ENCODE assay signal across 33 cellular contexts in genomic region chr10:46057038-46057437, GRCh38. TPM values are rescaled to one million over a fixed set of nuclear protein-coding genes. Genes with fewer than 3 reads are reported as not detected.
"Had no signal": no experiment of that assay in that cellular context is flagged by ENCODE, and none has a peak within 500 bp of the region (broad histone marks: within the 10 kb centered on the region; RNA-seq: fewer than 3 reads in every experiment).

No MANE protein-coding gene starts in this region.

- DNase-seq: stimulated activated CD4-positive, alpha-beta T cell treated with anti-CD3 and anti-CD28 coated beads, Interleukin-2, amount 100 ng/mL, for 48 hours; stimulated activated CD4-positive, alpha-beta T cell treated with anti-CD3 and anti-CD28 coated beads, Interleukin-4, amount 100 ng/mL, for 1 hour; stimulated activated CD4-positive, alpha-beta T cell treated with anti-CD3 and anti-CD28 coated beads, Interleukin-4, amount 100 ng/mL, for 24 hours; stimulated activated CD4-positive, alpha-beta T cell treated with anti-CD3 and anti-CD28 coated beads, Interleukin-4, amount 100 ng/mL, for 4 hours; stimulated activated CD8-positive, alpha-beta memory T cell treated with anti-CD3 and anti-CD28 coated beads, Interleukin-4, amount 100 ng/mL, for 48 hours; stimulated activated naive B cell treated with anti-CD40 and anti-IgM and Interleukin-4, amounts not matched to agents 10 μg/mL and 1 μg/mL and 100 μg/mL, for 72 hours; stimulated activated naive CD4-positive, alpha-beta T cell; stimulated activated naive CD4-positive, alpha-beta T cell treated with Interleukin-2 at 50 U/mL for 16 hours; stimulated activated naive CD8-positive, alpha-beta T cell treated with anti-CD3 and anti-CD28 coated beads, Interleukin-15, amount 100 ng/mL, for 72 hours; stimulated activated naive CD8-positive, alpha-beta T cell treated with anti-CD3 and anti-CD28 coated beads, Interleukin-15, Interleukin-2, amounts not matched to agents 100 U/mL and 50 U/mL, for 24 hours; stomach; substantia nigra; testis; thyroid gland; tibial artery; transverse colon; trophoblast cell; upper lobe of left lung; upper lobe of right lung; uterus had no signal

- H3K27me3 Mint-ChIP-seq: stimulated activated naive CD8-positive, alpha-beta T cell treated with anti-CD3 and anti-CD28 coated beads, Interleukin-15, amount 100 ng/mL, for 72 hours; stimulated activated naive CD8-positive, alpha-beta T cell treated with anti-CD3 and anti-CD28 coated beads, Interleukin-15, Interleukin-2, amounts not matched to agents 100 ng/mL and 50 ng/mL, for 24 hours; type B pancreatic cell had no signal

- H3K36me3 ChIP-seq: stomach, suprapubic skin, thoracic aorta, thyroid gland, tibial artery, tibial nerve, transverse colon, upper lobe of left lung, upper lobe of right lung, uterus, vagina had no signal

- H3K27ac Mint-ChIP-seq: stimulated activated effector memory CD8-positive, alpha-beta T cell treated with anti-CD3 and anti-CD28 coated beads, Interleukin-12 subunit alpha, Interleukin-12 subunit beta, amount 100 ng/mL, for 72 hours; stimulated activated memory B cell treated with anti-CD40 and anti-IgM and Interleukin-4, amounts not matched to agents 10 μg/mL and 1 μg/mL and 100 μg/mL, for 72 hours; stimulated activated naive B cell treated with anti-CD40 and anti-IgM and Interleukin-4, amounts not matched to agents 10 μg/mL and 1 μg/mL and 100 μg/mL, for 72 hours; stimulated activated naive CD8-positive, alpha-beta T cell treated with anti-CD3 and anti-CD28 coated beads, Interleukin-15, amount 100 ng/mL, for 72 hours; stimulated activated naive CD8-positive, alpha-beta T cell treated with anti-CD3 and anti-CD28 coated beads, Interleukin-15, Interleukin-2, amounts not matched to agents 100 ng/mL and 50 ng/mL, for 24 hours; type B pancreatic cell had no signal

- H3K4me1 ChIP-seq: testis, thyroid gland, tibial artery, tibial nerve, transverse colon, upper lobe of left lung, upper lobe of right lung, uterus, vagina had no signal

- H3K4me3 Mint-ChIP-seq: stimulated activated effector memory CD8-positive, alpha-beta T cell treated with anti-CD3 and anti-CD28 coated beads, Interleukin-12 subunit alpha, Interleukin-12 subunit beta, amount 100 ng/mL, for 72 hours; stimulated activated memory B cell treated with anti-CD40 and anti-IgM and Interleukin-4, amounts not matched to agents 10 μg/mL and 1 μg/mL and 100 μg/mL, for 72 hours; stimulated activated naive B cell treated with anti-CD40 and anti-IgM and Interleukin-4, amounts not matched to agents 10 μg/mL and 1 μg/mL and 100 μg/mL, for 72 hours; stimulated activated naive CD8-positive, alpha-beta T cell treated with anti-CD3 and anti-CD28 coated beads, Interleukin-15, amount 100 ng/mL, for 72 hours; stimulated activated naive CD8-positive, alpha-beta T cell treated with anti-CD3 and anti-CD28 coated beads, Interleukin-15, Interleukin-2, amounts not matched to agents 100 ng/mL and 50 ng/mL, for 24 hours; type B pancreatic cell had no signal

- H3K4me1 Mint-ChIP-seq: stimulated activated memory B cell treated with anti-CD40 and anti-IgM and Interleukin-4, amounts not matched to agents 10 μg/mL and 1 μg/mL and 100 μg/mL, for 72 hours; stimulated activated naive B cell treated with anti-CD40 and anti-IgM and Interleukin-4, amounts not matched to agents 10 μg/mL and 1 μg/mL and 100 μg/mL, for 72 hours; stimulated activated naive CD8-positive, alpha-beta T cell treated with anti-CD3 and anti-CD28 coated beads, Interleukin-15, amount 100 ng/mL, for 72 hours had no signal

- FAIRE-seq: urothelium cell line had no signal

- H3K4me3 ChIP-seq: stomach, suprapubic skin, testis, thoracic aorta, thyroid gland, tibial artery, tibial nerve, transverse colon, upper lobe of left lung, upper lobe of right lung, uterus, vagina had no signal

- H3K27me3 ChIP-seq: stomach, suprapubic skin, testis, thyroid gland, tibial nerve, transverse colon, upper lobe of left lung, upper lobe of right lung, uterus, vagina had no signal

- H3K9me3 ChIP-seq: suprapubic skin, testis, thyroid gland, tibial artery, tibial nerve, transverse colon, upper lobe of left lung, upper lobe of right lung, uterus, vagina had no signal

- H3K36me3 Mint-ChIP-seq: stimulated activated effector memory CD8-positive, alpha-beta T cell treated with anti-CD3 and anti-CD28 coated beads, Interleukin-12 subunit alpha, Interleukin-12 subunit beta, amount 100 ng/mL, for 72 hours; type B pancreatic cell had no signal

- ATAC-seq: stimulated activated effector memory CD8-positive, alpha-beta T cell treated with anti-CD3 and anti-CD28 coated beads, Interleukin-12 subunit alpha, Interleukin-12 subunit beta, amount 100 ng/mL, for 72 hours; stimulated activated memory B cell treated with anti-CD40 and anti-IgM and Interleukin-4, amounts not matched to agents 10 μg/mL and 1 μg/mL and 100 μg/mL, for 72 hours; stimulated activated naive B cell treated with anti-CD40 and anti-IgM and Interleukin-4, amounts not matched to agents 10 μg/mL and 1 μg/mL and 100 μg/mL, for 72 hours; stimulated activated naive CD8-positive, alpha-beta T cell treated with anti-CD3 and anti-CD28 coated beads, Interleukin-15, amount 100 ng/mL, for 72 hours; stimulated activated naive CD8-positive, alpha-beta T cell treated with anti-CD3 and anti-CD28 coated beads, Interleukin-15, Interleukin-2, amounts not matched to agents 100 U/mL and 50 U/mL, for 24 hours; upper lobe of right lung had no signal

- H3K27ac ChIP-seq: stomach, suprapubic skin, testis, thoracic aorta, thyroid gland, tibial artery, tibial nerve, transverse colon, upper lobe of left lung, upper lobe of right lung, uterus, vagina had no signal

RNA-seq across cellular contexts. Expression of gene MSMB, which starts 11.0 kb away (rescaled TPM):
- total RNA-seq: subcutaneous adipose tissue, temporal lobe, thoracic aorta, thyroid gland, tibial nerve, transverse colon, upper lobe of right lung, ureter, urinary bladder, uterus, vagina had no signal
